Comparison of ENCODE assay signal across 8 cellular contexts in the genomic region with DNA sequence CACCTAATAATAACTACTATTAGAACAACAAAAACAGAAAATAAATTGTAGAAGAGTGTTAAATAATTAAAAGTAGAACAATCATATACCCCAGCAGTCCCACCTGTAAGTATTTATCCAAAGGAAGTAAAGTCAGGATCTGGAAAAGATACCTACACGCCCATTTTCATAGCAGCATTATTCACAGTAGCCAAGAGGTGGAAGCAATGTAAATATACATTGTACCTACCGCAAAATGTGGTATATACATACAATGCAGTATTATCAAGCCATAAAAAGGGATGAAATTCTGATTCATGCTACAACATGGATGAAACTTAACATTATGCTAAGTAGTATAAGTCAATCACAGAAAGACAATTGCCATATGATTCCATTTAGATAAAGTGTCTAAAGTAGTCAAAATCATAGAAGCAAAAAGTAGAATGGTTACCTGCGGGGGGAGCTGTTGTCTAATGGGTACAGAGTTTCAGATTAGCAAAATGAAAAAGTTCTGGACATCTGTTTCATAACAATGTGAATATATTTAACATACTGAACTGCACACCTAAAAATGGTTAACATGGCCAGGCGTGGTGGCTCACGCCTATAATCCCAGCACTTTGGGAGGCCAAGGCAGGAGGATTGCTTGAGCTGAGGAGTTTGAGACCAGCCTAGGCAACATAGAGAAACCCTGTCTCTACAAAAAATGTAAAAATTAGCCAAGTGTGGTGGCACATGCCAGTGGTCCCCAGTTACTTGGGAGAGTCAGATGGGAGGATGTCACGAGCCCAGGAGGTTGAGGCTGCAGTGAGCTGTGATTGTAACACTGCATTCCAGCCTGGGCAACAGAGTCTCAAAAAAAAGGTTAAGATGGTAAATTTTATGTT. TPM values are rescaled to one million over a fixed set of nuclear protein-coding genes. Genes with fewer than 3 reads are reported as not detected.
A peak's percentile ranks its signal among the peaks of the same experiment; 100 is the strongest.
DNase-seq lines count a peak whose midpoint lies in the region; ATAC-seq and TF ChIP-seq lines count a peak whose summit lies in the region.

No MANE protein-coding gene starts in this region.

- H3K27me3 ChIP-seq in H7 (ENCODE audit: control insufficient read depth, insufficient read depth, low read length) (no peaks in the 10 kb centered on the region; the same call in 1 of the 2 replicates), neutrophil (no peaks in the 10 kb centered on the region)

- H3K27me3 Mint-ChIP-seq in CD14-positive monocyte (ENCODE audit: low read depth in 3 of 3), result peaks cover 1 to 4% (median 3%) of the 10 kb centered on the region in 3 donors
- no peaks in the 10 kb centered on the region for H3K27me3 Mint-ChIP-seq in activated CD4-positive, alpha-beta memory T cell treated with anti-CD3 and anti-CD28 coated beads for 36 hours

- no peaks in the 10 kb centered on the region for H3K9me3 ChIP-seq in neutrophil

- H3K4me1 Mint-ChIP-seq in CD14-positive monocyte, result peaks cover 6% of the 10 kb centered on the region
- peaks cover 8% of the 10 kb centered on the region for H3K4me1 Mint-ChIP-seq in activated CD4-positive, alpha-beta memory T cell treated with anti-CD3 and anti-CD28 coated beads for 36 hours (ENCODE audit: low read depth)

- H3K36me3 Mint-ChIP-seq in CD14-positive monocyte, result no peaks in the 10 kb centered on the region
- no peaks in the 10 kb centered on the region for H3K36me3 Mint-ChIP-seq in activated CD4-positive, alpha-beta memory T cell treated with anti-CD3 and anti-CD28 coated beads for 36 hours

- H3K36me3 ChIP-seq in H7 (replicated peaks; ENCODE audit: control insufficient read depth, insufficient read depth, low read length) (no peaks in the 10 kb centered on the region), neutrophil (no peaks in the 10 kb centered on the region)

- H3K4me3 Mint-ChIP-seq in CD14-positive monocyte, result no peak overlapping the region
- H3K4me3 Mint-ChIP-seq in activated CD4-positive, alpha-beta memory T cell treated with anti-CD3 and anti-CD28 coated beads for 36 hours, result no peak overlapping the region

- peak overlapping the region in 3 of 7 donors; percentile 21 to 26 (median 26) for H3K27ac Mint-ChIP-seq in CD14-positive monocyte
- peak overlapping the region; percentile 33 for H3K27ac Mint-ChIP-seq in activated CD4-positive, alpha-beta memory T cell treated with anti-CD3 and anti-CD28 coated beads for 36 hours

- H3K4me1 ChIP-seq in neutrophil (ENCODE audit: control insufficient read depth in 1 of 2, insufficient read depth in 1 of 2, low read depth in 1 of 2, low read length in 1 of 2), result peaks cover 9 to 23% of the 10 kb centered on the region in 2 experiments

- H3K9me3 Mint-ChIP-seq in CD14-positive monocyte, result no peaks in the 10 kb centered on the region
- no peaks in the 10 kb centered on the region for H3K9me3 Mint-ChIP-seq in activated CD4-positive, alpha-beta memory T cell treated with anti-CD3 and anti-CD28 coated beads for 36 hours

- CTCF ChIA-PET in activated CD4-positive, alpha-beta memory T cell treated with anti-CD3 and anti-CD28 coated beads for 36 hours (lab: Charles Lee), result interaction anchor here (0.7 to 1.3 kb wide), 5 partner anchors 11 to 259 kb away, joined by 3 to 6 read pairs (median 4); no protein-coding TSS in a partner anchor

- H3K4me3 ChIP-seq in H7 (ENCODE audit: insufficient read depth, low read depth, low read length) (no peak overlapping the region), epithelial cell of proximal tubule (ENCODE audit: low read depth, low read length) (no peak overlapping the region), neutrophil (ENCODE audit: low read depth in 1 of 2, low read length in 1 of 2) (no peak overlapping the region)

- peak; percentile 81 for TF ChIP-seq CTCF in CD14-positive monocyte (IDR thresholded peaks at IDR 0.05)
- TF ChIP-seq CTCF in epithelial cell of proximal tubule (conservative IDR thresholded peaks at IDR 0.05; ENCODE audit: low read depth, low read length), result peak; percentile 74
- peak; percentile 48 for TF ChIP-seq CTCF in neutrophil (IDR thresholded peaks at IDR 0.05)

- no peak for ATAC-seq in GM18519 (IDR thresholded peaks at IDR 0.05; ENCODE audit: low FRiP score, unreplicated experiment)

- DNase-seq in CD14-positive monocyte (ENCODE audit: low spot score) (no peak), H7 (peak; percentile 14), NCI-H526 treated with DMSO at 0.1 percent for 48 hours (lab: John Stamatoyannopoulos, UW) (peak; percentile 52), epithelial cell of proximal tubule (ENCODE audit: low read depth) (no peak), HPDE6-E6E7 (ENCODE audit: extremely low spot score) (no peak)
- peak; percentile 73 for DNase-seq in activated CD4-positive, alpha-beta memory T cell treated with anti-CD3 and anti-CD28 coated beads for 36 hours

- peak overlapping the region; percentile 23 for H3K27ac ChIP-seq in neutrophil

- POLR2A ChIA-PET in activated CD4-positive, alpha-beta memory T cell treated with anti-CD3 and anti-CD28 coated beads for 36 hours (lab: Charles Lee), result no interaction called here

- intact Hi-C loops in CD14-positive monocyte (cut with micrococcal nuclease), result loop anchor here (5.0 to 10.0 kb wide), 5 partner anchors 47 to 334 kb away; a partner anchor contains a TSS
- intact Hi-C loops in activated CD4-positive, alpha-beta memory T cell treated with anti-CD3 and anti-CD28 coated beads for 36 hours (cut with micrococcal nuclease), result loop anchor here (1.0 to 2.0 kb wide), 4 partner anchors 50 to 334 kb away; no protein-coding TSS in a partner anchor

RNA-seq across cellular contexts. Expression of a gene that starts 6.0 kb away (rescaled TPM):
- 10 to 100 TPM; 45.7 to 49.0 TPM for polyA plus RNA-seq in CD14-positive monocyte
- 94.4 and 114 TPM in 2 replicates for total RNA-seq in H7 (2014; rRNA removed; shearing (Covaris generic))
- 10 to 100 TPM; 74.8 to 79.1 TPM for total RNA-seq in activated CD4-positive, alpha-beta memory T cell treated with anti-CD3 and anti-CD28 coated beads for 36 hours
- total RNA-seq in epithelial cell of proximal tubule, result 114 and 167 TPM in 2 replicates

RNA-seq across cellular contexts. Expression of a gene that starts 14.4 kb away (rescaled TPM):
- polyA plus RNA-seq in CD14-positive monocyte, result 10 to 100 TPM; 32.2 to 33.9 TPM
- 81.2 and 93.4 TPM in 2 replicates for total RNA-seq in H7 (2014; rRNA removed; shearing (Covaris generic))
- total RNA-seq in activated CD4-positive, alpha-beta memory T cell treated with anti-CD3 and anti-CD28 coated beads for 36 hours, result 10 to 100 TPM; 84.0 to 87.0 TPM
- total RNA-seq in epithelial cell of proximal tubule, result 53.2 and 106 TPM in 2 replicates

RNA-seq across cellular contexts. Expression of a gene that starts 18.4 kb away (rescaled TPM):
- polyA plus RNA-seq in CD14-positive monocyte, result 10 to 100 TPM; 41.0 to 49.9 TPM
- 63.1 and 71.3 TPM in 2 replicates for total RNA-seq in H7 (2014; rRNA removed; shearing (Covaris generic))
- total RNA-seq in activated CD4-positive, alpha-beta memory T cell treated with anti-CD3 and anti-CD28 coated beads for 36 hours, result 100 to 1,000 TPM; 103 to 105 TPM
- total RNA-seq in epithelial cell of proximal tubule, result 62.0 and 93.0 TPM in 2 replicates

RNA-seq across cellular contexts. Expression of a gene that starts 46.9 kb away (rescaled TPM):
- polyA plus RNA-seq in CD14-positive monocyte, result not detected
- not detected in 2 replicates for total RNA-seq in H7 (2014; rRNA removed; shearing (Covaris generic))
- under 1 TPM in 1 of 2 experiments, not detected in 1; 0.07 TPM for total RNA-seq in activated CD4-positive, alpha-beta memory T cell treated with anti-CD3 and anti-CD28 coated beads for 36 hours
- total RNA-seq in epithelial cell of proximal tubule, result 0.23 and 0.94 TPM in 2 replicates

Comparison
In these comparisons a context has a peak if more than half of its experiments do, and no peak if none do; other contexts are left out.
1. DNase-seq: peak in H7 (single experiment), NCI-H526 treated with DMSO at 0.1 percent for 48 hours (single experiment) and activated CD4-positive, alpha-beta memory T cell treated with anti-CD3 and anti-CD28 coated beads for 36 hours (single experiment); none in CD14-positive monocyte (single experiment), epithelial cell of proximal tubule (single experiment) and HPDE6-E6E7 (single experiment).
2. Peak in every context shown above with its lines, with median percentiles within 50 percentile points of each other: CTCF ChIP-seq.